In the genomic region with DNA sequence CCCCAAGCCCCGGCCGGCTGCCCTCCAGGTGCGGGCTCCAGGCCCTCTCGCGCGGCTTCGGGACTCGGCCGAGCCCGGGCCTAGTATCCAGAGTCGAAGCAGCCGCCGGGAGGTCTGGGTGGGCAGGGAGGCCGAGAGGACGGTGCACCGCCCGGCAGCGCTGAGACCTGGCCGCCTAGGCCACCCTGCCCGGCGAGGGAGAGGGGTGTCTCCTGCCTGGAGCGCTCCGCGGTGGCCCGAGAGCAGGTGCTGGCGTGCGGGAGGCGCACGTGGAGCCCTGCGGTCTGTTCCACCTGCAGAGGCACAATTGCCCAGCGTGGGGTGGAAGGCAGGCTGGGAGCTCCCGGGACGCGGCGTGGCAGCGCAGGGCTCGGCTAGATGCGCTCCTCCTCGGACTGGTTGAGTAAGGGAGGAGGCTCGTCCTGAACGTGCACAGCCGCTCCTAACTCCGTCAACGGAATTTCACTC, we compare ENCODE assay signal across 1 cellular context.
TF ChIP-seq lines count a peak whose summit lies in the region.

No MANE protein-coding gene starts in this region.

TF ChIP-seq in GM23338, 12 proteins besides CTCF, POLR2A, EP300 and RAD21 (continued from another document):
- TF ChIP-seq ZNF462 (CRISPR knock-in tag; IDR thresholded peaks at IDR 0.05), result no peak
- no peak for TF ChIP-seq STAT1 (IDR thresholded peaks at IDR 0.05; ENCODE audit: unreplicated experiment)
- TF ChIP-seq JUNB (IDR thresholded peaks at IDR 0.05; ENCODE audit: unreplicated experiment), result no peak
- TF ChIP-seq EZH2 (IDR thresholded peaks at IDR 0.05; ENCODE audit: low read depth, unreplicated experiment), result no peak
- no peak for TF ChIP-seq EZH2phosphoT487 (IDR thresholded peaks at IDR 0.05; ENCODE audit: unreplicated experiment)
- TF ChIP-seq, protein P1, sequence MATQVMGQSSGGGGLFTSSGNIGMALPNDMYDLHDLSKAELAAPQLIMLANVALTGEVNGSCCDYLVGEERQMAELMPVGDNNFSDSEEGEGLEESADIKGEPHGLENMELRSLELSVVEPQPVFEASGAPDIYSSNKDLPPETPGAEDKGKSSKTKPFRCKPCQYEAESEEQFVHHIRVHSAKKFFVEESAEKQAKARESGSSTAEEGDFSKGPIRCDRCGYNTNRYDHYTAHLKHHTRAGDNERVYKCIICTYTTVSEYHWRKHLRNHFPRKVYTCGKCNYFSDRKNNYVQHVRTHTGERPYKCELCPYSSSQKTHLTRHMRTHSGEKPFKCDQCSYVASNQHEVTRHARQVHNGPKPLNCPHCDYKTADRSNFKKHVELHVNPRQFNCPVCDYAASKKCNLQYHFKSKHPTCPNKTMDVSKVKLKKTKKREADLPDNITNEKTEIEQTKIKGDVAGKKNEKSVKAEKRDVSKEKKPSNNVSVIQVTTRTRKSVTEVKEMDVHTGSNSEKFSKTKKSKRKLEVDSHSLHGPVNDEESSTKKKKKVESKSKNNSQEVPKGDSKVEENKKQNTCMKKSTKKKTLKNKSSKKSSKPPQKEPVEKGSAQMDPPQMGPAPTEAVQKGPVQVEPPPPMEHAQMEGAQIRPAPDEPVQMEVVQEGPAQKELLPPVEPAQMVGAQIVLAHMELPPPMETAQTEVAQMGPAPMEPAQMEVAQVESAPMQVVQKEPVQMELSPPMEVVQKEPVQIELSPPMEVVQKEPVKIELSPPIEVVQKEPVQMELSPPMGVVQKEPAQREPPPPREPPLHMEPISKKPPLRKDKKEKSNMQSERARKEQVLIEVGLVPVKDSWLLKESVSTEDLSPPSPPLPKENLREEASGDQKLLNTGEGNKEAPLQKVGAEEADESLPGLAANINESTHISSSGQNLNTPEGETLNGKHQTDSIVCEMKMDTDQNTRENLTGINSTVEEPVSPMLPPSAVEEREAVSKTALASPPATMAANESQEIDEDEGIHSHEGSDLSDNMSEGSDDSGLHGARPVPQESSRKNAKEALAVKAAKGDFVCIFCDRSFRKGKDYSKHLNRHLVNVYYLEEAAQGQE (IDR thresholded peaks at IDR 0.05; ENCODE audit: unreplicated experiment), result no peak
